8 cellular contexts compared by ENCODE assay signal in genomic region chr6:149342525-149342924, GRCh38. TPM values are rescaled to one million over a fixed set of nuclear protein-coding genes. Genes with fewer than 3 reads are reported as not detected.
A peak's percentile ranks its signal among the peaks of the same experiment; 100 is the strongest.
DNase-seq lines count a peak whose midpoint lies in the region; ATAC-seq and TF ChIP-seq lines count a peak whose summit lies in the region.

No MANE protein-coding gene starts in this region.

- DNase-seq in GM20000 (ENCODE audit: low spot score) = peak; percentile 13
- no peak for DNase-seq in central memory CD8-positive, alpha-beta T cell (ENCODE audit: low spot score in 2 of 2)
- DNase-seq in NCI-H1105 treated with DMSO at 0.1 percent for 48 hours (lab: John Stamatoyannopoulos, UW) = no peak
- DNase-seq in activated CD4-positive, CD25-positive, alpha-beta regulatory T cell (lab: John Stamatoyannopoulos, UW) = no peak
- DNase-seq in dermis blood vessel endothelial cell = no peak
- DNase-seq in HT-29 (ENCODE audit: low spot score) = no peak

- H3K4me1 Mint-ChIP-seq in central memory CD8-positive, alpha-beta T cell = peaks cover 61% of the 10 kb centered on the region

- peaks cover 8% of the 10 kb centered on the region for H3K36me3 Mint-ChIP-seq in central memory CD8-positive, alpha-beta T cell (ENCODE audit: insufficient read depth)

- no peaks in the 10 kb centered on the region for H3K27me3 Mint-ChIP-seq in central memory CD8-positive, alpha-beta T cell

- H3K9me3 Mint-ChIP-seq in central memory CD8-positive, alpha-beta T cell = no peaks in the 10 kb centered on the region

- ATAC-seq in GM18498 (IDR thresholded peaks at IDR 0.05; ENCODE audit: unreplicated experiment) (peak; percentile 83), HG03354 (IDR thresholded peaks at IDR 0.05; ENCODE audit: poor library complexity, severe bottlenecking, unreplicated experiment) (peak; percentile 76)
- no peak for ATAC-seq in central memory CD8-positive, alpha-beta T cell (replicated peaks; ENCODE audit: extremely low read depth, poor library complexity, severe bottlenecking)

- no peak overlapping the region for H3K4me3 Mint-ChIP-seq in central memory CD8-positive, alpha-beta T cell

- peak overlapping the region; percentile 23 for H3K27ac Mint-ChIP-seq in central memory CD8-positive, alpha-beta T cell (ENCODE audit: low read depth)

- TF ChIP-seq CTCF in GM20000 (IDR thresholded peaks at IDR 0.05; ENCODE audit: extremely low read depth, missing control alignments) = no peak

RNA-seq across cellular contexts. Expression of gene TAB2, which starts 25.0 kb away (rescaled TPM):
- total RNA-seq in dermis blood vessel endothelial cell = 15.0 and 33.6 TPM in 2 replicates
- total RNA-seq in HT-29 (2014; rRNA removed; shearing (Covaris generic)) = 7.9 and 11.7 TPM in 2 replicates

RNA-seq across cellular contexts. Expression of gene SUMO4, which starts 57.5 kb away (rescaled TPM):
- 1.0 and 1.3 TPM in 2 replicates for total RNA-seq in dermis blood vessel endothelial cell
- 0.31 and 0.44 TPM in 2 replicates for total RNA-seq in HT-29 (2014; rRNA removed; shearing (Covaris generic))
